Comparison of ENCODE assay signal across 1 cellular context in the genomic region with DNA sequence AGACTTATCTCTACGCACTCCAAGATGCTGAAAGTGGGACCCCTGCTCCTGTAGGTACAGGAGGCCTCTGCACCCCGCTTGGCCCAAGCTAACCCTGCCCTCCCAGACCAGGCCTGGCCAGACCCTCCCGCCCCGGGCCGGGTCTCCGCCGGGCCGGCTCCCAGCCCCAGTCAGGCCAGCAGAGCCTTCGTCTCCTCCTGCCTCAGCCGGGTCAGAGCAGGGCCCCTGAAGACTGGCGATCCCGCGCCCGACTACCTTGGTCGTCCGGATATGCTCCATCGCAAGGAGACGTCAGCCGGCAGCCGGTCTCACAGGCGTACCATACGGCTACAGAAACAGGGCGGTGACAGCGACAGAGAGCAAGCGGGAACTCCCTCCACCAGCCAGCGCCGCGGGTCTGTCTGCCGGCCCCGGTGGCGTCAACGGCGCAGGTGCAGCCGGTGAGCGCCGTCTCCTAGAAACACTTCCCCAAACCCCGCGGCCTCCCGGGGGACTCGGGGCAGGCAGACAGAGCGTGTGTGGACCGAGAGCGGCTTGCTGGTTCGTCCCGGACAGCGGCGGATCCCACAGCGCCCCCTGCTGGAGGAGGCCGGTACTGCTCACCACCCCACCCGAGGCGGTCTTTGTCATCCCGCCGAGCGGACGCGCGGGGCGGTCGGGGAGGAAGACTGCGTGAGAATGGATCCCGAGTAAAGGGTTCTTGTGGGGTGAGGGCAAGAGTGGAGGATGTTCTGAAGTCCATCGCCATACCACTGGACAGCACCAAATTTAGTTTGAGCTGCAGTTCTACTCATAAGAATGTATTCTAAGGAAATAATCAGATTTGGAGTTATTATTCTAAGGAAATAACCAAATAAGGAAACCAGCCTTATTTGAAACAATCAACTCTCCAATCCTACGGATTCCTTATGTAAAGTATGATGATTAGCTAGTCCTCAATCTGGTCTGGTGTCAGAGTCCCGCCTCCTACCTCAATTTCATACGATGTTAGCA.
TF ChIP-seq lines count a peak whose summit lies in the region.

A gene (minus strand): TSS at position 520 of the 993 bp plus-strand sequence. CDS start 241 bp downstream, at position 279.

TF ChIP-seq in HepG2, 621 proteins besides CTCF, POLR2A, EP300 and RAD21 (continued from another document and continues in another):
- TF ChIP-seq, protein P1, sequence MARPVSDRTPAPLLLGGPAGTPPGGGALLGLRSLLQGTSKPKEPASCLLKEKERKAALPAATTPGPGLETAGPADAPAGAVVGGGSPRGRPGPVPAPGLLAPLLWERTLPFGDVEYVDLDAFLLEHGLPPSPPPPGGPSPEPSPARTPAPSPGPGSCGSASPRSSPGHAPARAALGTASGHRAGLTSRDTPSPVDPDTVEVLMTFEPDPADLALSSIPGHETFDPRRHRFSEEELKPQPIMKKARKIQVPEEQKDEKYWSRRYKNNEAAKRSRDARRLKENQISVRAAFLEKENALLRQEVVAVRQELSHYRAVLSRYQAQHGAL (CRISPR knock-in tag; IDR thresholded peaks at IDR 0.05; ENCODE audit: not compliant biosample characterization): no peak
- TF ChIP-seq, protein P2, sequence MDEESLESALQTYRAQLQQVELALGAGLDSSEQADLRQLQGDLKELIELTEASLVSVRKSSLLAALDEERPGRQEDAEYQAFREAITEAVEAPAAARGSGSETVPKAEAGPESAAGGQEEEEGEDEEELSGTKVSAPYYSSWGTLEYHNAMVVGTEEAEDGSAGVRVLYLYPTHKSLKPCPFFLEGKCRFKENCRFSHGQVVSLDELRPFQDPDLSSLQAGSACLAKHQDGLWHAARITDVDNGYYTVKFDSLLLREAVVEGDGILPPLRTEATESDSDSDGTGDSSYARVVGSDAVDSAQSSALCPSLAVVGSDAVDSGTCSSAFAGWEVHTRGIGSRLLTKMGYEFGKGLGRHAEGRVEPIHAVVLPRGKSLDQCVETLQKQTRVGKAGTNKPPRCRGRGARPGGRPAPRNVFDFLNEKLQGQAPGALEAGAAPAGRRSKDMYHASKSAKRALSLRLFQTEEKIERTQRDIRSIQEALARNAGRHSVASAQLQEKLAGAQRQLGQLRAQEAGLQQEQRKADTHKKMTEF (CRISPR knock-in tag; IDR thresholded peaks at IDR 0.05): peak; percentile 48; the same call in 1 of the 2 replicates
- TF ChIP-seq FOXC1 (CRISPR knock-in tag; IDR thresholded peaks at IDR 0.05; ENCODE audit: borderline replicate concordance): 0 out of 2 replicates have a peak, but pooled peaks have one; percentile 50
- no peak for TF ChIP-seq TCF7L2 (IDR thresholded peaks at IDR 0.05; ENCODE audit: low read depth, low read length)
- TF ChIP-seq ZNF253 (CRISPR knock-in tag; IDR thresholded peaks at IDR 0.05; ENCODE audit: borderline replicate concordance): no peak
- no peak for TF ChIP-seq KLF9 (CRISPR knock-in tag; IDR thresholded peaks at IDR 0.05; ENCODE audit: low read depth)
- TF ChIP-seq ZNF746 (CRISPR knock-in tag; IDR thresholded peaks at IDR 0.05): no peak
- TF ChIP-seq ZNF644 (CRISPR knock-in tag; IDR thresholded peaks at IDR 0.05; ENCODE audit: low read depth): no peak; the same call in 1 of the 2 replicates
- peak; percentile 80; the same call in 1 of the 2 replicates for TF ChIP-seq SRY (CRISPR knock-in tag; IDR thresholded peaks at IDR 0.05)
- TF ChIP-seq ETV5 (CRISPR knock-in tag; IDR thresholded peaks at IDR 0.05; ENCODE audit: borderline replicate concordance): no peak; the same call in 1 of the 2 replicates
- TF ChIP-seq ZNF367 (CRISPR knock-in tag; IDR thresholded peaks at IDR 0.05; ENCODE audit: borderline replicate concordance): no peak
- TF ChIP-seq NFKB2 (CRISPR knock-in tag; IDR thresholded peaks at IDR 0.05; ENCODE audit: borderline replicate concordance): peak; percentile 68; the same call in 1 of the 2 replicates
- TF ChIP-seq, protein P3, sequence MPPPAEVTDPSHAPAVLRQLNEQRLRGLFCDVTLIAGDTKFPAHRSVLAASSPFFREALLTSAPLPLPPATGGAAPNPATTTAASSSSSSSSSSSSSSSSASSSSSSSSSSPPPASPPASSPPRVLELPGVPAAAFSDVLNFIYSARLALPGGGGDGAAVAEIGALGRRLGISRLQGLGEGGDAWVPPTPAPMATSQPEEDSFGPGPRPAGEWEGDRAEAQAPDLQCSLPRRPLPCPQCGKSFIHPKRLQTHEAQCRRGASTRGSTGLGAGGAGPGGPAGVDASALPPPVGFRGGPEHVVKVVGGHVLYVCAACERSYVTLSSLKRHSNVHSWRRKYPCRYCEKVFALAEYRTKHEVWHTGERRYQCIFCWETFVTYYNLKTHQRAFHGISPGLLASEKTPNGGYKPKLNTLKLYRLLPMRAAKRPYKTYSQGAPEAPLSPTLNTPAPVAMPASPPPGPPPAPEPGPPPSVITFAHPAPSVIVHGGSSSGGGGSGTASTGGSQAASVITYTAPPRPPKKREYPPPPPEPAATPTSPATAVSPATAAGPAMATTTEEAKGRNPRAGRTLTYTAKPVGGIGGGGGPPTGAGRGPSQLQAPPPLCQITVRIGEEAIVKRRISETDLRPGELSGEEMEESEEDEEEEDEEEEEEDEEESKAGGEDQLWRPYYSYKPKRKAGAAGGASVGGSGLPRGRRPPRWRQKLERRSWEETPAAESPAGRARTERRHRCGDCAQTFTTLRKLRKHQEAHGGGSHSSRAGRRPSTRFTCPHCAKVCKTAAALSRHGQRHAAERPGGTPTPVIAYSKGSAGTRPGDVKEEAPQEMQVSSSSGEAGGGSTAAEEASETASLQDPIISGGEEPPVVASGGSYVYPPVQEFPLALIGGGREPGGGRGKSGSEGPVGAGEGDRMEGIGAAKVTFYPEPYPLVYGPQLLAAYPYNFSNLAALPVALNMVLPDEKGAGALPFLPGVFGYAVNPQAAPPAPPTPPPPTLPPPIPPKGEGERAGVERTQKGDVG (CRISPR knock-in tag; IDR thresholded peaks at IDR 0.05; ENCODE audit: borderline replicate concordance): no peak
- no peak for TF ChIP-seq RFXANK (CRISPR knock-in tag; IDR thresholded peaks at IDR 0.05)
- peak; percentile 87 for TF ChIP-seq GATAD1 (CRISPR knock-in tag; IDR thresholded peaks at IDR 0.05)
- TF ChIP-seq RFXAP (CRISPR knock-in tag; IDR thresholded peaks at IDR 0.05; ENCODE audit: borderline replicate concordance): no peak
- TF ChIP-seq EEA1 (CRISPR knock-in tag; IDR thresholded peaks at IDR 0.05; ENCODE audit: borderline replicate concordance): no peak
- TF ChIP-seq PRMT3 (CRISPR knock-in tag; IDR thresholded peaks at IDR 0.05; ENCODE audit: borderline replicate concordance, low read depth): no peak
- no peak for TF ChIP-seq SIX4 (CRISPR knock-in tag; IDR thresholded peaks at IDR 0.05)
- TF ChIP-seq BRCA1 (CRISPR knock-in tag; IDR thresholded peaks at IDR 0.05): no peak
- TF ChIP-seq ZBTB38 (CRISPR knock-in tag; IDR thresholded peaks at IDR 0.05): no peak
- no peak for TF ChIP-seq CCDC6 (CRISPR knock-in tag; IDR thresholded peaks at IDR 0.05)
- no peak for TF ChIP-seq DPF2 (CRISPR knock-in tag; IDR thresholded peaks at IDR 0.05; ENCODE audit: borderline replicate concordance, low read depth)
- peak; percentile 51; the same call in 1 of the 2 replicates for TF ChIP-seq RFX3 (CRISPR knock-in tag; IDR thresholded peaks at IDR 0.05)
- TF ChIP-seq EED (CRISPR knock-in tag; IDR thresholded peaks at IDR 0.05): peak; percentile 40; the same call in 1 of the 2 replicates
- TF ChIP-seq, protein P4, sequence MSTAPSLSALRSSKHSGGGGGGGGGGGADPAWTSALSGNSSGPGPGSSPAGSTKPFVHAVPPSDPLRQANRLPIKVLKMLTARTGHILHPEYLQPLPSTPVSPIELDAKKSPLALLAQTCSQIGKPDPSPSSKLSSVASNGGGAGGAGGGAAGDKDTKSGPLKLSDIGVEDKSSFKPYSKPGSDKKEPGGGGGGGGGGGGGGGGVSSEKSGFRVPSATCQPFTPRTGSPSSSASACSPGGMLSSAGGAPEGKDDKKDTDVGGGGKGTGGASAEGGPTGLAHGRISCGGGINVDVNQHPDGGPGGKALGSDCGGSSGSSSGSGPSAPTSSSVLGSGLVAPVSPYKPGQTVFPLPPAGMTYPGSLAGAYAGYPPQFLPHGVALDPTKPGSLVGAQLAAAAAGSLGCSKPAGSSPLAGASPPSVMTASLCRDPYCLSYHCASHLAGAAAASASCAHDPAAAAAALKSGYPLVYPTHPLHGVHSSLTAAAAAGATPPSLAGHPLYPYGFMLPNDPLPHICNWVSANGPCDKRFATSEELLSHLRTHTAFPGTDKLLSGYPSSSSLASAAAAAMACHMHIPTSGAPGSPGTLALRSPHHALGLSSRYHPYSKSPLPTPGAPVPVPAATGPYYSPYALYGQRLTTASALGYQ (CRISPR knock-in tag; IDR thresholded peaks at IDR 0.05): no peak
- peak; percentile 78 for TF ChIP-seq SALL1 (CRISPR knock-in tag; IDR thresholded peaks at IDR 0.05)
- TF ChIP-seq ZSCAN9 (CRISPR knock-in tag; IDR thresholded peaks at IDR 0.05; ENCODE audit: borderline replicate concordance): no peak
- no peak for TF ChIP-seq KDM3A (CRISPR knock-in tag; IDR thresholded peaks at IDR 0.05; ENCODE audit: low read depth)
- TF ChIP-seq, protein P5, sequence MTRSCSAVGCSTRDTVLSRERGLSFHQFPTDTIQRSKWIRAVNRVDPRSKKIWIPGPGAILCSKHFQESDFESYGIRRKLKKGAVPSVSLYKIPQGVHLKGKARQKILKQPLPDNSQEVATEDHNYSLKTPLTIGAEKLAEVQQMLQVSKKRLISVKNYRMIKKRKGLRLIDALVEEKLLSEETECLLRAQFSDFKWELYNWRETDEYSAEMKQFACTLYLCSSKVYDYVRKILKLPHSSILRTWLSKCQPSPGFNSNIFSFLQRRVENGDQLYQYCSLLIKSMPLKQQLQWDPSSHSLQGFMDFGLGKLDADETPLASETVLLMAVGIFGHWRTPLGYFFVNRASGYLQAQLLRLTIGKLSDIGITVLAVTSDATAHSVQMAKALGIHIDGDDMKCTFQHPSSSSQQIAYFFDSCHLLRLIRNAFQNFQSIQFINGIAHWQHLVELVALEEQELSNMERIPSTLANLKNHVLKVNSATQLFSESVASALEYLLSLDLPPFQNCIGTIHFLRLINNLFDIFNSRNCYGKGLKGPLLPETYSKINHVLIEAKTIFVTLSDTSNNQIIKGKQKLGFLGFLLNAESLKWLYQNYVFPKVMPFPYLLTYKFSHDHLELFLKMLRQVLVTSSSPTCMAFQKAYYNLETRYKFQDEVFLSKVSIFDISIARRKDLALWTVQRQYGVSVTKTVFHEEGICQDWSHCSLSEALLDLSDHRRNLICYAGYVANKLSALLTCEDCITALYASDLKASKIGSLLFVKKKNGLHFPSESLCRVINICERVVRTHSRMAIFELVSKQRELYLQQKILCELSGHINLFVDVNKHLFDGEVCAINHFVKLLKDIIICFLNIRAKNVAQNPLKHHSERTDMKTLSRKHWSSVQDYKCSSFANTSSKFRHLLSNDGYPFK (CRISPR knock-in tag; IDR thresholded peaks at IDR 0.05; ENCODE audit: borderline replicate concordance): peak; percentile 80
- peak; percentile 84 for TF ChIP-seq SAP130 (CRISPR knock-in tag; IDR thresholded peaks at IDR 0.05; ENCODE audit: low read depth)
- peak; percentile 38; the same call in 1 of the 2 replicates for TF ChIP-seq ZFP82 (CRISPR knock-in tag; IDR thresholded peaks at IDR 0.05; ENCODE audit: borderline replicate concordance)
- TF ChIP-seq, protein P6, sequence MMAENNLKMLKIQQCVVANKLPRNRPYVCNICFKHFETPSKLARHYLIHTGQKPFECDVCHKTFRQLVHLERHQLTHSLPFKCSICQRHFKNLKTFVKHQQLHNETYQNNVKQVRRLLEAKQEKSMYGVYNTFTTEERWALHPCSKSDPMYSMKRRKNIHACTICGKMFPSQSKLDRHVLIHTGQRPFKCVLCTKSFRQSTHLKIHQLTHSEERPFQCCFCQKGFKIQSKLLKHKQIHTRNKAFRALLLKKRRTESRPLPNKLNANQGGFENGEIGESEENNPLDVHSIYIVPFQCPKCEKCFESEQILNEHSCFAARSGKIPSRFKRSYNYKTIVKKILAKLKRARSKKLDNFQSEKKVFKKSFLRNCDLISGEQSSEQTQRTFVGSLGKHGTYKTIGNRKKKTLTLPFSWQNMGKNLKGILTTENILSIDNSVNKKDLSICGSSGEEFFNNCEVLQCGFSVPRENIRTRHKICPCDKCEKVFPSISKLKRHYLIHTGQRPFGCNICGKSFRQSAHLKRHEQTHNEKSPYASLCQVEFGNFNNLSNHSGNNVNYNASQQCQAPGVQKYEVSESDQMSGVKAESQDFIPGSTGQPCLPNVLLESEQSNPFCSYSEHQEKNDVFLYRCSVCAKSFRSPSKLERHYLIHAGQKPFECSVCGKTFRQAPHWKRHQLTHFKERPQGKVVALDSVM (CRISPR knock-in tag; IDR thresholded peaks at IDR 0.05): 0 out of 2 replicates have a peak, but pooled peaks have one; percentile 41
- TF ChIP-seq, protein P7, sequence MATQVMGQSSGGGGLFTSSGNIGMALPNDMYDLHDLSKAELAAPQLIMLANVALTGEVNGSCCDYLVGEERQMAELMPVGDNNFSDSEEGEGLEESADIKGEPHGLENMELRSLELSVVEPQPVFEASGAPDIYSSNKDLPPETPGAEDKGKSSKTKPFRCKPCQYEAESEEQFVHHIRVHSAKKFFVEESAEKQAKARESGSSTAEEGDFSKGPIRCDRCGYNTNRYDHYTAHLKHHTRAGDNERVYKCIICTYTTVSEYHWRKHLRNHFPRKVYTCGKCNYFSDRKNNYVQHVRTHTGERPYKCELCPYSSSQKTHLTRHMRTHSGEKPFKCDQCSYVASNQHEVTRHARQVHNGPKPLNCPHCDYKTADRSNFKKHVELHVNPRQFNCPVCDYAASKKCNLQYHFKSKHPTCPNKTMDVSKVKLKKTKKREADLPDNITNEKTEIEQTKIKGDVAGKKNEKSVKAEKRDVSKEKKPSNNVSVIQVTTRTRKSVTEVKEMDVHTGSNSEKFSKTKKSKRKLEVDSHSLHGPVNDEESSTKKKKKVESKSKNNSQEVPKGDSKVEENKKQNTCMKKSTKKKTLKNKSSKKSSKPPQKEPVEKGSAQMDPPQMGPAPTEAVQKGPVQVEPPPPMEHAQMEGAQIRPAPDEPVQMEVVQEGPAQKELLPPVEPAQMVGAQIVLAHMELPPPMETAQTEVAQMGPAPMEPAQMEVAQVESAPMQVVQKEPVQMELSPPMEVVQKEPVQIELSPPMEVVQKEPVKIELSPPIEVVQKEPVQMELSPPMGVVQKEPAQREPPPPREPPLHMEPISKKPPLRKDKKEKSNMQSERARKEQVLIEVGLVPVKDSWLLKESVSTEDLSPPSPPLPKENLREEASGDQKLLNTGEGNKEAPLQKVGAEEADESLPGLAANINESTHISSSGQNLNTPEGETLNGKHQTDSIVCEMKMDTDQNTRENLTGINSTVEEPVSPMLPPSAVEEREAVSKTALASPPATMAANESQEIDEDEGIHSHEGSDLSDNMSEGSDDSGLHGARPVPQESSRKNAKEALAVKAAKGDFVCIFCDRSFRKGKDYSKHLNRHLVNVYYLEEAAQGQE (IDR thresholded peaks at IDR 0.05; ENCODE audit: borderline replicate concordance in 1 of 2, low read depth in 1 of 2, low read length in 2 of 2): no peak
- peak; percentile 74 for TF ChIP-seq ZNF724P (CRISPR knock-in tag; IDR thresholded peaks at IDR 0.05; ENCODE audit: borderline replicate concordance)
- no peak for TF ChIP-seq ZNF12 (CRISPR knock-in tag; IDR thresholded peaks at IDR 0.05)
- TF ChIP-seq CC2D1A (CRISPR knock-in tag; IDR thresholded peaks at IDR 0.05): no peak
- TF ChIP-seq, protein P8, sequence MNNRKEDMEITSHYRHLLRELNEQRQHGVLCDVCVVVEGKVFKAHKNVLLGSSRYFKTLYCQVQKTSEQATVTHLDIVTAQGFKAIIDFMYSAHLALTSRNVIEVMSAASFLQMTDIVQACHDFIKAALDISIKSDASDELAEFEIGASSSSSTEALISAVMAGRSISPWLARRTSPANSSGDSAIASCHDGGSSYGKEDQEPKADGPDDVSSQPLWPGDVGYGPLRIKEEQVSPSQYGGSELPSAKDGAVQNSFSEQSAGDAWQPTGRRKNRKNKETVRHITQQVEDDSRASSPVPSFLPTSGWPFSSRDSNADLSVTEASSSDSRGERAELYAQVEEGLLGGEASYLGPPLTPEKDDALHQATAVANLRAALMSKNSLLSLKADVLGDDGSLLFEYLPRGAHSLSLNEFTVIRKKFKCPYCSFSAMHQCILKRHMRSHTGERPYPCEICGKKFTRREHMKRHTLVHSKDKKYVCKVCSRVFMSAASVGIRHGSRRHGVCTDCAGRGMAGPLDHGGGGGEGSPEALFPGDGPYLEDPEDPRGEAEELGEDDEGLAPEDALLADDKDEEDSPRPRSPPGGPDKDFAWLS (CRISPR knock-in tag; IDR thresholded peaks at IDR 0.05; ENCODE audit: borderline replicate concordance): no peak
